In the genomic region with DNA sequence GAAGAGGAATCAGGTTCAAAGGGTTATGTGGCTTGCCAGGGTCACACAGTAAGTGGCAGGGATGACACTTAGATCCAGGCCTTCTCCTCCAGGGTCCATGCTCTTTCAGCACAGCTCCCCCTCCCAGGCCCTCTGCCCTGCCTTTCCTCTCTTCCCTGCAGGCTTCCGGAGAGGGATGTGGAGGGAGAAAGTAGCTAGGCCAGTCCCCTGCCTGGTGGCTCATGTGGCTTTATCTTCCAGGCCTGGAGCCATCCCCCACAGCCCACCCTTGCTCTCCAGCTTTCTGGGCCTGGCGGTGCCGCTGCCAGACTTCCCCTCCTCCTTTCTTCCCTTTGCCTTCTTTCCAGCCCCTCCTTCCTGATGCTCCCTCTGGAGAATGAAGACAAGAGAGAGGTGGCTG, we compare ENCODE assay signal across 26 cellular contexts. TPM values are rescaled to one million over a fixed set of nuclear protein-coding genes. Genes with fewer than 3 reads are reported as not detected.
"Had no signal": no experiment of that assay in that cellular context is flagged by ENCODE, and none has a peak within 500 bp of the region (broad histone marks: within the 10 kb centered on the region; RNA-seq: fewer than 3 reads in every experiment).

No MANE protein-coding gene starts in this region.

- H3K27me3 Mint-ChIP-seq: activated CD4-positive, alpha-beta memory T cell treated with anti-CD3 and anti-CD28 coated beads, Interleukin-2, amount 10 ng/mL, durations not matched to agents 7 days and 5 days; activated CD4-positive, alpha-beta T cell treated with anti-CD3 and anti-CD28 coated beads, Interleukin-2, amount 10 ng/mL, durations not matched to agents 24 days and 14 days; stimulated activated naive CD8-positive, alpha-beta T cell treated with anti-CD3 and anti-CD28 coated beads, Interleukin-15, amount 100 ng/mL, for 72 hours had no signal

- H3K9me3 ChIP-seq: heart right ventricle, ovary, prostate gland, right atrium auricular region, tibial artery had no signal

- H3K36me3 Mint-ChIP-seq: activated CD8-positive, alpha-beta memory T cell treated with anti-CD3 and anti-CD28 coated beads, Interleukin-2, amount 10 ng/mL, durations not matched to agents 7 days and 5 days; activated naive CD4-positive, alpha-beta T cell treated with anti-CD3 and anti-CD28 coated beads, Interleukin-2, amount 10 ng/mL, durations not matched to agents 7 days and 5 days had no signal

- H3K4me3 ChIP-seq: coronary artery, heart right ventricle, lung, ovary, prostate gland, right atrium auricular region, tibial artery had no signal

- H3K4me1 ChIP-seq: prostate gland, tibial artery had no signal

- H3K27ac ChIP-seq: coronary artery, ovary, prostate gland, right atrium auricular region, tibial artery had no signal

- DNase-seq: activated CD4-positive, alpha-beta memory T cell treated with anti-CD3 and anti-CD28 coated beads, Interleukin-2, amount 10 ng/mL, durations not matched to agents 7 days and 5 days; activated CD4-positive, alpha-beta T cell treated with anti-CD3 and anti-CD28 coated beads, Interleukin-2, amount 10 ng/mL, durations not matched to agents 24 days and 14 days; activated CD8-positive, alpha-beta memory T cell treated with anti-CD3 and anti-CD28 coated beads, Interleukin-2, amount 10 ng/mL, durations not matched to agents 7 days and 5 days; activated effector memory CD4-positive, alpha-beta T cell treated with anti-CD3 and anti-CD28 coated beads, Interleukin-2, amount 50 U/mL, for 16 hours; activated naive CD4-positive, alpha-beta T cell treated with anti-CD3 and anti-CD28 coated beads, Interleukin-2, amount 10 ng/mL, durations not matched to agents 7 days and 5 days; activated T-cell treated with anti-CD3 and anti-CD28 coated beads for 4 hours; amygdala; cerebellar nuclear complex; heart right ventricle; kidney; stimulated activated CD4-positive, alpha-beta T cell treated with anti-CD3 and anti-CD28 coated beads, Interleukin-1b, Interleukin-23, amount 100 ng/mL, for 48 hours; stimulated activated naive CD8-positive, alpha-beta T cell treated with anti-CD3 and anti-CD28 coated beads, Interleukin-15, amount 100 ng/mL, for 72 hours; tibial artery had no signal

- ATAC-seq: activated CD4-positive, CD25-positive, alpha-beta regulatory T cell treated with anti-CD3 and anti-CD28 coated beads, Interleukin-2, amount 50 U/mL, for 24 hours; activated CD8-positive, alpha-beta memory T cell treated with anti-CD3 and anti-CD28 coated beads, Interleukin-2, amount 10 ng/mL, durations not matched to agents 7 days and 5 days; heart right ventricle; left lobe of liver; stimulated activated naive CD8-positive, alpha-beta T cell treated with anti-CD3 and anti-CD28 coated beads, Interleukin-15, amount 100 ng/mL, for 72 hours had no signal

- H3K9me3 Mint-ChIP-seq: activated CD4-positive, alpha-beta memory T cell treated with anti-CD3 and anti-CD28 coated beads, Interleukin-2, amount 10 ng/mL, durations not matched to agents 7 days and 5 days; activated CD4-positive, alpha-beta T cell treated with anti-CD3 and anti-CD28 coated beads, Interleukin-2, amount 10 ng/mL, durations not matched to agents 24 days and 14 days; activated naive CD4-positive, alpha-beta T cell treated with anti-CD3 and anti-CD28 coated beads, Interleukin-2, amount 10 ng/mL, durations not matched to agents 7 days and 5 days; stimulated activated naive CD8-positive, alpha-beta T cell treated with anti-CD3 and anti-CD28 coated beads, Interleukin-15, amount 100 ng/mL, for 72 hours had no signal

- H3K4me3 Mint-ChIP-seq: activated CD4-positive, alpha-beta memory T cell treated with anti-CD3 and anti-CD28 coated beads, Interleukin-2, amount 10 ng/mL, durations not matched to agents 7 days and 5 days; activated CD4-positive, alpha-beta T cell treated with anti-CD3 and anti-CD28 coated beads, Interleukin-2, amount 10 ng/mL, durations not matched to agents 24 days and 14 days; activated CD8-positive, alpha-beta memory T cell treated with anti-CD3 and anti-CD28 coated beads, Interleukin-2, amount 10 ng/mL, durations not matched to agents 7 days and 5 days; activated naive CD4-positive, alpha-beta T cell treated with anti-CD3 and anti-CD28 coated beads, Interleukin-2, amount 10 ng/mL, durations not matched to agents 7 days and 5 days; stimulated activated naive CD8-positive, alpha-beta T cell treated with anti-CD3 and anti-CD28 coated beads, Interleukin-15, amount 100 ng/mL, for 72 hours had no signal

- H3K36me3 ChIP-seq: heart right ventricle, ovary, prostate gland, right atrium auricular region, tibial artery had no signal

- H3K27ac Mint-ChIP-seq: activated CD4-positive, alpha-beta memory T cell treated with anti-CD3 and anti-CD28 coated beads, Interleukin-2, amount 10 ng/mL, durations not matched to agents 7 days and 5 days; activated CD4-positive, alpha-beta T cell treated with anti-CD3 and anti-CD28 coated beads, Interleukin-2, amount 10 ng/mL, durations not matched to agents 24 days and 14 days; activated CD8-positive, alpha-beta memory T cell treated with anti-CD3 and anti-CD28 coated beads, Interleukin-2, amount 10 ng/mL, durations not matched to agents 7 days and 5 days; activated naive CD4-positive, alpha-beta T cell treated with anti-CD3 and anti-CD28 coated beads, Interleukin-2, amount 10 ng/mL, durations not matched to agents 7 days and 5 days had no signal

- H3K27me3 ChIP-seq: heart right ventricle, ovary, right atrium auricular region had no signal

- FAIRE-seq: kidney had no signal

- H3K4me1 Mint-ChIP-seq: activated CD4-positive, alpha-beta memory T cell treated with anti-CD3 and anti-CD28 coated beads, Interleukin-2, amount 10 ng/mL, durations not matched to agents 7 days and 5 days; activated CD4-positive, alpha-beta T cell treated with anti-CD3 and anti-CD28 coated beads, Interleukin-2, amount 10 ng/mL, durations not matched to agents 24 days and 14 days; activated CD8-positive, alpha-beta memory T cell treated with anti-CD3 and anti-CD28 coated beads, Interleukin-2, amount 10 ng/mL, durations not matched to agents 7 days and 5 days; activated naive CD4-positive, alpha-beta T cell treated with anti-CD3 and anti-CD28 coated beads, Interleukin-2, amount 10 ng/mL, durations not matched to agents 7 days and 5 days; stimulated activated naive CD8-positive, alpha-beta T cell treated with anti-CD3 and anti-CD28 coated beads, Interleukin-15, amount 100 ng/mL, for 72 hours had no signal

RNA-seq across cellular contexts. Expression of gene PSMB11, which starts 1.7 kb away (rescaled TPM):
- total RNA-seq: activated CD4-positive, alpha-beta memory T cell treated with anti-CD3 and anti-CD28 coated beads, Interleukin-2, amount 10 ng/mL, durations not matched to agents 7 days and 5 days; activated CD4-positive, alpha-beta T cell treated with anti-CD3 and anti-CD28 coated beads, Interleukin-2, amount 10 ng/mL, durations not matched to agents 24 days and 14 days; activated CD8-positive, alpha-beta memory T cell treated with anti-CD3 and anti-CD28 coated beads, Interleukin-2, amount 10 ng/mL, durations not matched to agents 7 days and 5 days; epithelial cell of proximal tubule; fibroblast of villous mesenchyme; heart right ventricle; kidney; left lobe of liver; lung; mononuclear cell; myocyte; ovary; prostate gland; right atrium auricular region; T-helper 2 cell treated with Interferon-gamma antibody and Interleukin-4, amounts not matched to agents 100 ng/mL and 5 ng/mL, for 36 hours; ureter had no signal
- polyA plus RNA-seq: heart right ventricle, lung, ovary had no signal
